Comparison of ENCODE assay signal across 11 cellular contexts in genomic region chr5:235527-235926, GRCh38. TPM values are rescaled to one million over a fixed set of nuclear protein-coding genes. Genes with fewer than 3 reads are reported as not detected.
DNase-seq lines count a peak whose midpoint lies in the region; ATAC-seq and TF ChIP-seq lines count a peak whose summit lies in the region.
"Not testable (repeated sequence)": the region's sequence is repeated elsewhere in the genome, so short reads cannot be mapped to it uniquely, and the experiment has no call there.
"Had no signal": no experiment of that assay in that cellular context is flagged by ENCODE, and none has a peak within 500 bp of the region (broad histone marks: within the 10 kb centered on the region; RNA-seq: fewer than 3 reads in every experiment).

No MANE protein-coding gene starts in this region.

- H3K27ac Mint-ChIP-seq in activated T-helper 1 cell treated with anti-CD3 and anti-CD28 coated beads, Interleukin-12 subunit alpha, Interleukin-12 subunit beta, Interleukin-2, Interleukin-4 antibody, amounts not matched to agents 30 ng/mL and 10 ng/mL and 1 ng/mL, durations not matched to agents 14 hours and 24 hours and 36 hours, result peak overlapping the region; percentile 61
- H3K27ac Mint-ChIP-seq in endothelial cell (ENCODE audit: unreplicated experiment), result not testable (repeated sequence)

- ATAC-seq in RWPE2 (ENCODE audit: low read depth), result 0 out of 3 replicates have a peak, but pooled peaks have one; percentile 10

- H3K4me1 Mint-ChIP-seq in activated T-helper 1 cell treated with anti-CD3 and anti-CD28 coated beads, Interleukin-12 subunit alpha, Interleukin-12 subunit beta, Interleukin-2, Interleukin-4 antibody, amounts not matched to agents 30 ng/mL and 10 ng/mL and 1 ng/mL, durations not matched to agents 14 hours and 24 hours and 36 hours (ENCODE audit: low read depth); endothelial cell (ENCODE audit: unreplicated experiment): not testable (repeated sequence)

- H3K36me3 ChIP-seq in RWPE2 (ENCODE audit: low read depth), result peaks cover 58% of the 10 kb centered on the region

- H3K27ac ChIP-seq in RWPE2 (ENCODE audit: poor library complexity, severe bottlenecking), result not testable (repeated sequence)

- not testable (repeated sequence) for TF ChIP-seq CTCF in RWPE2 (IDR thresholded peaks at IDR 0.05; ENCODE audit: poor library complexity, severe bottlenecking); endothelial cell (IDR thresholded peaks at IDR 0.05; ENCODE audit: unreplicated experiment)

- not testable (repeated sequence) for H3K27me3 ChIP-seq in RWPE2 (ENCODE audit: insufficient read depth, poor library complexity, severe bottlenecking)

- H3K27me3 Mint-ChIP-seq in activated T-helper 1 cell treated with anti-CD3 and anti-CD28 coated beads, Interleukin-12 subunit alpha, Interleukin-12 subunit beta, Interleukin-2, Interleukin-4 antibody, amounts not matched to agents 30 ng/mL and 10 ng/mL and 1 ng/mL, durations not matched to agents 14 hours and 24 hours and 36 hours (ENCODE audit: insufficient read depth); endothelial cell (ENCODE audit: unreplicated experiment): not testable (repeated sequence)

- not testable (repeated sequence) for H3K9me3 ChIP-seq in RWPE2 (ENCODE audit: severe bottlenecking)

- H3K4me3 ChIP-seq in RWPE2 (ENCODE audit: severe bottlenecking), result not testable (repeated sequence)

- H3K9me3 Mint-ChIP-seq in activated T-helper 1 cell treated with anti-CD3 and anti-CD28 coated beads, Interleukin-12 subunit alpha, Interleukin-12 subunit beta, Interleukin-2, Interleukin-4 antibody, amounts not matched to agents 30 ng/mL and 10 ng/mL and 1 ng/mL, durations not matched to agents 14 hours and 24 hours and 36 hours; endothelial cell (ENCODE audit: unreplicated experiment): not testable (repeated sequence)

- intact Hi-C loops in activated T-helper 1 cell treated with anti-CD3 and anti-CD28 coated beads, Interleukin-12 subunit alpha, Interleukin-12 subunit beta, Interleukin-2, Interleukin-4 antibody, amounts not matched to agents 30 ng/mL and 10 ng/mL and 1 ng/mL, durations not matched to agents 14 hours and 24 hours and 36 hours (cut with micrococcal nuclease), result not testable (repeated sequence)

- H3K4me1 ChIP-seq in RWPE2 (ENCODE audit: insufficient read depth, poor library complexity, severe bottlenecking), result not testable (repeated sequence)

- H3K36me3 Mint-ChIP-seq in activated T-helper 1 cell treated with anti-CD3 and anti-CD28 coated beads, Interleukin-12 subunit alpha, Interleukin-12 subunit beta, Interleukin-2, Interleukin-4 antibody, amounts not matched to agents 30 ng/mL and 10 ng/mL and 1 ng/mL, durations not matched to agents 14 hours and 24 hours and 36 hours (ENCODE audit: low read depth), result peaks cover 52% of the 10 kb centered on the region
- H3K36me3 Mint-ChIP-seq in endothelial cell (ENCODE audit: low read depth, unreplicated experiment), result peaks cover 53% of the 10 kb centered on the region

- H3K4me3 Mint-ChIP-seq in activated T-helper 1 cell treated with anti-CD3 and anti-CD28 coated beads, Interleukin-12 subunit alpha, Interleukin-12 subunit beta, Interleukin-2, Interleukin-4 antibody, amounts not matched to agents 30 ng/mL and 10 ng/mL and 1 ng/mL, durations not matched to agents 14 hours and 24 hours and 36 hours, result not testable (repeated sequence)
- peak overlapping the region; percentile 57 for H3K4me3 Mint-ChIP-seq in endothelial cell (ENCODE audit: unreplicated experiment)

- not testable (repeated sequence) for DNase-seq in RWPE2 (ENCODE audit: low spot score); activated T-helper 1 cell treated with anti-CD3 and anti-CD28 coated beads, Interleukin-12 subunit alpha, Interleukin-12 subunit beta, Interleukin-2, Interleukin-4 antibody, amounts not matched to agents 30 ng/mL and 10 ng/mL and 1 ng/mL, durations not matched to agents 14 hours and 24 hours and 36 hours (ENCODE audit: low spot score); endothelial cell (ENCODE audit: low spot score)
- peak; percentile 17 for DNase-seq in activated CD8-positive, alpha-beta memory T cell treated with anti-CD3 and anti-CD28 coated beads, Interleukin-2, amount 50 U/mL, for 48 hours
- peak; percentile 47 for DNase-seq in putamen (ENCODE audit: low spot score)

RNA-seq across cellular contexts. Expression of gene SDHA, which starts 17.4 kb away (rescaled TPM):
- total RNA-seq in activated T-helper 1 cell treated with anti-CD3 and anti-CD28 coated beads, Interleukin-12 subunit alpha, Interleukin-12 subunit beta, Interleukin-2, Interleukin-4 antibody, amounts not matched to agents 30 ng/mL and 10 ng/mL and 1 ng/mL, durations not matched to agents 14 hours and 24 hours and 36 hours, result 135 TPM in 2 replicates
- total RNA-seq in endothelial cell (ENCODE audit: unreplicated experiment), result 73.5 TPM

RNA-seq across cellular contexts. Expression of gene CCDC127, which starts 17.6 kb away (rescaled TPM):
- 9.5 and 10.9 TPM in 2 replicates for total RNA-seq in activated T-helper 1 cell treated with anti-CD3 and anti-CD28 coated beads, Interleukin-12 subunit alpha, Interleukin-12 subunit beta, Interleukin-2, Interleukin-4 antibody, amounts not matched to agents 30 ng/mL and 10 ng/mL and 1 ng/mL, durations not matched to agents 14 hours and 24 hours and 36 hours
- total RNA-seq in endothelial cell (ENCODE audit: unreplicated experiment), result 8.1 TPM

RNA-seq across cellular contexts. Expression of gene PDCD6, which starts 35.9 kb away (rescaled TPM):
- 117 and 118 TPM in 2 replicates for total RNA-seq in activated T-helper 1 cell treated with anti-CD3 and anti-CD28 coated beads, Interleukin-12 subunit alpha, Interleukin-12 subunit beta, Interleukin-2, Interleukin-4 antibody, amounts not matched to agents 30 ng/mL and 10 ng/mL and 1 ng/mL, durations not matched to agents 14 hours and 24 hours and 36 hours
- total RNA-seq in endothelial cell (ENCODE audit: unreplicated experiment), result 101 TPM

RNA-seq across cellular contexts. Expression of gene LRRC14B, which starts 44.2 kb away (rescaled TPM):
- total RNA-seq in activated T-helper 1 cell treated with anti-CD3 and anti-CD28 coated beads, Interleukin-12 subunit alpha, Interleukin-12 subunit beta, Interleukin-2, Interleukin-4 antibody, amounts not matched to agents 30 ng/mL and 10 ng/mL and 1 ng/mL, durations not matched to agents 14 hours and 24 hours and 36 hours, result not detected in 2 replicates
- total RNA-seq in endothelial cell (ENCODE audit: unreplicated experiment), result not detected
- total RNA-seq: A673; CD4-positive, alpha-beta memory T cell; CD4-positive, CD25-positive, alpha-beta regulatory T cell; CD8-positive, alpha-beta memory T cell; Daoy; G401 had no signal
